Comparison of ENCODE assay signal across 7 cellular contexts in genomic region chr7:87600130-87601124, GRCh38. TPM values are rescaled to one million over a fixed set of nuclear protein-coding genes. Genes with fewer than 3 reads are reported as not detected.
DNase-seq lines count a peak whose midpoint lies in the region; ATAC-seq and TF ChIP-seq lines count a peak whose summit lies in the region.

Gene ABCB1 (minus strand): TSS chr7:87600884. CDS start chr7:87600184, 700 bp downstream.

- peak; percentile 67 for DNase-seq in NCI-H69 (lab: John Stamatoyannopoulos, UW)
- DNase-seq in activated T-helper 2 cell treated with anti-CD3 and anti-CD28 coated beads, Interferon-gamma antibody, Interleukin-2, Interleukin-4, amounts not matched to agents 10 μg/mL and 5 μg/mL and 100 μg/mL, durations not matched to agents 14 hours and 24 hours and 36 hours (ENCODE audit: low spot score) = peak; percentile 25
- DNase-seq in foreskin fibroblast = peak; percentile 31 to 72

- H3K36me3 ChIP-seq in subcutaneous abdominal adipose tissue (ENCODE audit: control insufficient read depth in 5 of 5, insufficient read depth in 5 of 5, low read length in 5 of 5) = no peaks in the 10 kb centered on the region

- no peaks in the 10 kb centered on the region for H3K36me3 Mint-ChIP-seq in activated T-helper 2 cell treated with anti-CD3 and anti-CD28 coated beads, Interferon-gamma antibody, Interleukin-2, Interleukin-4, amounts not matched to agents 10 μg/mL and 5 μg/mL and 100 μg/mL, durations not matched to agents 14 hours and 24 hours and 36 hours (ENCODE audit: low read depth)
- H3K36me3 Mint-ChIP-seq in nephron (ENCODE audit: low read depth) = no peaks in the 10 kb centered on the region

- no peak for TF ChIP-seq CTCF in foreskin fibroblast (IDR thresholded peaks at IDR 0.05; ENCODE audit: low read depth, low read length)
- TF ChIP-seq CTCF in nephron (IDR thresholded peaks at IDR 0.05; ENCODE audit: unreplicated experiment in 3 of 3) = no peak

- peaks cover 0 to 16% (median 13%) of the 10 kb centered on the region in 5 donors for H3K4me1 ChIP-seq in subcutaneous abdominal adipose tissue (ENCODE audit: control insufficient read depth in 5 of 5, insufficient read depth in 5 of 5, low read length in 5 of 5)

- intact Hi-C loops in activated T-helper 2 cell treated with anti-CD3 and anti-CD28 coated beads, Interferon-gamma antibody, Interleukin-2, Interleukin-4, amounts not matched to agents 10 μg/mL and 5 μg/mL and 100 μg/mL, durations not matched to agents 14 hours and 24 hours and 36 hours (cut with micrococcal nuclease) = no loop called here

- H3K9me3 ChIP-seq in subcutaneous abdominal adipose tissue (ENCODE audit: control insufficient read depth in 5 of 5, low read length in 5 of 5) = no peaks in the 10 kb centered on the region

- peaks cover 26% of the 10 kb centered on the region for H3K4me1 Mint-ChIP-seq in activated T-helper 2 cell treated with anti-CD3 and anti-CD28 coated beads, Interferon-gamma antibody, Interleukin-2, Interleukin-4, amounts not matched to agents 10 μg/mL and 5 μg/mL and 100 μg/mL, durations not matched to agents 14 hours and 24 hours and 36 hours (ENCODE audit: low read depth)
- peaks cover 6% of the 10 kb centered on the region for H3K4me1 Mint-ChIP-seq in nephron

- ATAC-seq in GM18861 (IDR thresholded peaks at IDR 0.05; ENCODE audit: unreplicated experiment) (peak; percentile 32), HG02759 (IDR thresholded peaks at IDR 0.05; ENCODE audit: unreplicated experiment) (peak; percentile 68)

- peak within 1 kb of the TSS in 2 of 5 donors; percentile 20 to 45 for H3K9ac ChIP-seq in subcutaneous abdominal adipose tissue (ENCODE audit: low read length in 5 of 5)

- H3K9me3 Mint-ChIP-seq in activated T-helper 2 cell treated with anti-CD3 and anti-CD28 coated beads, Interferon-gamma antibody, Interleukin-2, Interleukin-4, amounts not matched to agents 10 μg/mL and 5 μg/mL and 100 μg/mL, durations not matched to agents 14 hours and 24 hours and 36 hours = no peaks in the 10 kb centered on the region
- H3K9me3 Mint-ChIP-seq in nephron = no peaks in the 10 kb centered on the region

- H3K27me3 Mint-ChIP-seq in activated T-helper 2 cell treated with anti-CD3 and anti-CD28 coated beads, Interferon-gamma antibody, Interleukin-2, Interleukin-4, amounts not matched to agents 10 μg/mL and 5 μg/mL and 100 μg/mL, durations not matched to agents 14 hours and 24 hours and 36 hours (ENCODE audit: low read depth) = peaks cover 42% of the 10 kb centered on the region
- peaks cover 81% of the 10 kb centered on the region for H3K27me3 Mint-ChIP-seq in nephron (ENCODE audit: low read depth)

- no peak within 1 kb of the TSS for H3K27ac ChIP-seq in subcutaneous abdominal adipose tissue (ENCODE audit: low read depth, low read length)

- H3K27ac Mint-ChIP-seq in activated T-helper 2 cell treated with anti-CD3 and anti-CD28 coated beads, Interferon-gamma antibody, Interleukin-2, Interleukin-4, amounts not matched to agents 10 μg/mL and 5 μg/mL and 100 μg/mL, durations not matched to agents 14 hours and 24 hours and 36 hours = peak within 1 kb of the TSS; percentile 21
- H3K27ac Mint-ChIP-seq in nephron = no peak within 1 kb of the TSS

- H3K4me3 Mint-ChIP-seq in activated T-helper 2 cell treated with anti-CD3 and anti-CD28 coated beads, Interferon-gamma antibody, Interleukin-2, Interleukin-4, amounts not matched to agents 10 μg/mL and 5 μg/mL and 100 μg/mL, durations not matched to agents 14 hours and 24 hours and 36 hours (ENCODE audit: low read depth) = peak within 1 kb of the TSS; percentile 68
- H3K4me3 Mint-ChIP-seq in nephron = peak within 1 kb of the TSS; percentile 78 to 86 (median 84)

- H3K4me3 ChIP-seq in foreskin fibroblast (ENCODE audit: low read depth in 1 of 2, low read length in 2 of 2) (peak within 1 kb of the TSS; percentile 32 to 52), subcutaneous abdominal adipose tissue (ENCODE audit: low read depth in 1 of 5, low read length in 5 of 5) (peak within 1 kb of the TSS; percentile 54 to 75 (median 74))

- H3K27me3 ChIP-seq in subcutaneous abdominal adipose tissue (ENCODE audit: control insufficient read depth in 5 of 5, insufficient read depth in 4 of 5, low read length in 5 of 5) = peaks cover 6 to 23% (median 9%) of the 10 kb centered on the region in 5 donors

RNA-seq across cellular contexts. Expression of gene ABCB1, which starts in this region (rescaled TPM):
- 1.9 and 2.0 TPM in 2 replicates for total RNA-seq in activated T-helper 2 cell treated with anti-CD3 and anti-CD28 coated beads, Interferon-gamma antibody, Interleukin-2, Interleukin-4, amounts not matched to agents 10 μg/mL and 5 μg/mL and 100 μg/mL, durations not matched to agents 14 hours and 24 hours and 36 hours
